In genomic region chr17:45913030-45913429, GRCh38 we compare ENCODE assay signal across 2 cellular contexts.
A peak's percentile ranks its signal among the peaks of the same experiment; 100 is the strongest.
TF ChIP-seq lines count a peak whose summit lies in the region.

No MANE protein-coding gene starts in this region.

TF ChIP-seq in K562, 482 proteins besides CTCF, POLR2A, EP300 and RAD21:
- peak; percentile 96 for TF ChIP-seq ZNF431 (CRISPR knock-in tag; IDR thresholded peaks at IDR 0.05)
TF ChIP-seq in K562: peak in this region for 1; not testable (repeated sequence) for 481.

TF ChIP-seq in HepG2, 621 proteins besides CTCF, POLR2A, EP300 and RAD21:
- TF ChIP-seq ZNF431 (CRISPR knock-in tag; IDR thresholded peaks at IDR 0.05; ENCODE audit: borderline replicate concordance, low read depth), result 0 out of 2 replicates have a peak, but pooled peaks have one; percentile 38
TF ChIP-seq in HepG2: peak in this region for 1; not testable (repeated sequence) for 620.
